ENCODE assay signal across 1 cellular context in genomic region chr9:89464991-89465390, GRCh38.
TF ChIP-seq lines count a peak whose summit lies in the region.

No MANE protein-coding gene starts in this region.

TF ChIP-seq in SK-N-SH, 30 proteins besides CTCF, POLR2A, EP300 and RAD21 (continued from another document):
- TF ChIP-seq PBX3 (IDR thresholded peaks at IDR 0.05) (no peak), EZH2phosphoT487 (IDR thresholded peaks at IDR 0.05; ENCODE audit: borderline replicate concordance, low read depth) (no peak), FOXM1 (IDR thresholded peaks at IDR 0.05; ENCODE audit: low read depth) (no peak), TCF12 (IDR thresholded peaks at IDR 0.05) (no peak)
